ENCODE assay signal across 1 cellular context in the genomic region with DNA sequence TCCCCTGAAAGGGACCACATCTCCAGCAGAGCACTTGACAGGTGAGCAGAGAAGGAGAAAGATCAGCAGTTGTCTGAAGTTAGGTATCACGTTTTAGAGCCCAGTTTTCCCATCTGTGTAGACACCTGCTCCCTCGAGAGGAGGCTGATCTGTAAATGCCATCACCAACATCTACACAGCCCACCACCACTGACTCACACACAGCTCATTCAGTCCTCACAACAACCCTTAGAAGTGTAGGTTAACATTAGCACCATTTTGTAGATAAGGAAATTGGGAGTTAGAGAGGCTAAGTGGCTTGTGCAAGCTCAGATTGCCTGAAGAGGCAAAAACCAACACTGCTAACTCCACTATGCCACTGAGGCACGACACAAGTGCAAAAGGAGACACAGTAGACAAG.
TF ChIP-seq lines count a peak whose summit lies in the region.

No MANE protein-coding gene starts in this region.

TF ChIP-seq in SK-N-SH treated with all-trans-retinoic acid at 6 μM for 48 hours, 23 proteins besides CTCF, POLR2A, EP300 and RAD21 (continued from another document):
- TF ChIP-seq, protein P1, sequence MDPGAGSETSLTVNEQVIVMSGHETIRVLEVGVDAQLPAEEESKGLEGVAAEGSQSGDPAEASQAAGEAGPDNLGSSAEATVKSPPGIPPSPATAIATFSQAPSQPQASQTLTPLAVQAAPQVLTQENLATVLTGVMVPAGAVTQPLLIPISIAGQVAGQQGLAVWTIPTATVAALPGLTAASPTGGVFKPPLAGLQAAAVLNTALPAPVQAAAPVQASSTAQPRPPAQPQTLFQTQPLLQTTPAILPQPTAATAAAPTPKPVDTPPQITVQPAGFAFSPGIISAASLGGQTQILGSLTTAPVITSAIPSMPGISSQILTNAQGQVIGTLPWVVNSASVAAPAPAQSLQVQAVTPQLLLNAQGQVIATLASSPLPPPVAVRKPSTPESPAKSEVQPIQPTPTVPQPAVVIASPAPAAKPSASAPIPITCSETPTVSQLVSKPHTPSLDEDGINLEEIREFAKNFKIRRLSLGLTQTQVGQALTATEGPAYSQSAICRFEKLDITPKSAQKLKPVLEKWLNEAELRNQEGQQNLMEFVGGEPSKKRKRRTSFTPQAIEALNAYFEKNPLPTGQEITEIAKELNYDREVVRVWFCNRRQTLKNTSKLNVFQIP (CRISPR knock-in tag; IDR thresholded peaks at IDR 0.05; ENCODE audit: borderline replicate concordance, low read depth): no peak
- no peak for TF ChIP-seq ZNF565 (CRISPR knock-in tag; conservative IDR thresholded peaks at IDR 0.05; ENCODE audit: low read depth)
- no peak for TF ChIP-seq ZNF8 (CRISPR knock-in tag; IDR thresholded peaks at IDR 0.05)
- no peak for TF ChIP-seq ZNF70 (CRISPR knock-in tag; IDR thresholded peaks at IDR 0.05)
